In the genomic region with DNA sequence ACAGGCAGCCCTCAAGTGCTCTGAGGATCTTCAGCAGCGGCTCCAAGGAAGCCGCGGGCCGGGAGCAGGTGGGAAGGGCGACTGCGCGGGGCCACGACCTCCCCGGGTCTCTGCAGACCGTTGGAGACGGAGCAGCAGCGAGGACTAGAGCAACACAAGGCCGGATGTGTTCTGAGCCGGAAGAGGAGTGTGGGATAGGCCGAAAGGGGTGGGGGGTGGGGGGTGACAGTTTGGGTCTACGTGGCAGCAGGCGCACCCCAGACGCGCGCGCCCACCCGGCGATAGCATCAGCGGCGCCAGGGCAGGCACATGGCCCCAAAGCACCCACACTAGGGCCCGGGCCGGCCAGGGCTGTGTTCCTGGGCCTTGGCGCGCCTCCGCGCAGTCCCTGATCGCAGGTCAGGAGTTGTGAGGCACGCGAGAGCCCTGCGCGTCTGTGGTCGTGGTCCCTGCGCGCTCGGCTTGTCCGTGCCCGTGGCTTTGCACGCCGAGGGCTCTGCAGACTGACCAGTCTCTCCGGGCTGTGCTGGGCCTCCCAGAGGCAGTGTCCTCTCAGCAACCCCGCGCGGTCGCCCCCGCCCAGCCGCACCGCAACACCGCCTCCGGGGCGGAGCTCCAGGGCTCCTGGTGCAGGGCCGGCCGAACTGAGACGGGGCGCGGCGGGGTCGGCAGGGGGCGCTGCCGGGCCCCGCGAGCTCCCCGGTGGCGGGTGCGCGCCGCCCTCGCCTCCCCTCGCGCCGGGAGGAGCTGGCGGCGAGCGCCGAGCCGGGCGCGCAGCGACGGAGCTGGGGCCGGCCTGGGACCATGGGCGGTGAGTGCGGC, we compare ENCODE assay signal across 8 cellular contexts. TPM values are rescaled to one million over a fixed set of nuclear protein-coding genes. Genes with fewer than 3 reads are reported as not detected.
DNase-seq lines count a peak whose midpoint lies in the region; ATAC-seq and TF ChIP-seq lines count a peak whose summit lies in the region.

A gene with protein sequence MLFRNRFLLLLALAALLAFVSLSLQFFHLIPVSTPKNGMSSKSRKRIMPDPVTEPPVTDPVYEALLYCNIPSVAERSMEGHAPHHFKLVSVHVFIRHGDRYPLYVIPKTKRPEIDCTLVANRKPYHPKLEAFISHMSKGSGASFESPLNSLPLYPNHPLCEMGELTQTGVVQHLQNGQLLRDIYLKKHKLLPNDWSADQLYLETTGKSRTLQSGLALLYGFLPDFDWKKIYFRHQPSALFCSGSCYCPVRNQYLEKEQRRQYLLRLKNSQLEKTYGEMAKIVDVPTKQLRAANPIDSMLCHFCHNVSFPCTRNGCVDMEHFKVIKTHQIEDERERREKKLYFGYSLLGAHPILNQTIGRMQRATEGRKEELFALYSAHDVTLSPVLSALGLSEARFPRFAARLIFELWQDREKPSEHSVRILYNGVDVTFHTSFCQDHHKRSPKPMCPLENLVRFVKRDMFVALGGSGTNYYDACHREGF (plus strand): TSS at position 725 of the 822 bp plus-strand sequence. CDS start 28,351 bp downstream, outside the sequence.

- DNase-seq in NB4 (ENCODE audit: low read depth): peak; percentile 91
- peak; percentile 81 for DNase-seq in T follicular helper cell (ENCODE audit: low read depth)
- peak; percentile 93 to 97 (median 94) for DNase-seq in adrenal gland
- peak; percentile 95 for DNase-seq in left ventricle myocardium inferior
- DNase-seq in pulmonary artery endothelial cell (ENCODE audit: low read depth, low spot score): peak; percentile 20
- peak; percentile 92 to 95 for DNase-seq in uterus

- peak; percentile 89 for TF ChIP-seq POLR2A in NB4 (IDR thresholded peaks at IDR 0.05; ENCODE audit: extremely low read depth, insufficient read length)
- TF ChIP-seq POLR2A in adrenal gland (IDR thresholded peaks at IDR 0.05): peak; percentile 69 to 87
- peak; percentile 49 to 67 for TF ChIP-seq POLR2A in uterus (IDR thresholded peaks at IDR 0.05)

- TF ChIP-seq CTCF in GM12873 (IDR thresholded peaks at IDR 0.05; ENCODE audit: insufficient read depth, low read depth, low read length, missing control alignments) (peak; percentile 58), NB4 (IDR thresholded peaks at IDR 0.05; ENCODE audit: low read depth, low read length) (no peak), adrenal gland (IDR thresholded peaks at IDR 0.05) (peak in 4 of 6 experiments; percentile 16 to 93 (median 80)), left ventricle myocardium inferior (IDR thresholded peaks at IDR 0.05; ENCODE audit: borderline replicate concordance) (peak; percentile 81), uterus (IDR thresholded peaks at IDR 0.05) (peak; percentile 34 to 97 (median 88))

- H3K27me3 ChIP-seq in adrenal gland: no peaks in the 10 kb centered on the region
- no peaks in the 10 kb centered on the region for H3K27me3 ChIP-seq in left ventricle myocardium inferior (ENCODE audit: low read depth)
- H3K27me3 ChIP-seq in uterus: no peaks in the 10 kb centered on the region

- H3K4me3 ChIP-seq in NB4 (ENCODE audit: low read depth, low read length) (peak within 1 kb of the TSS; percentile 65), adrenal gland (peak within 1 kb of the TSS; percentile 33 to 79 (median 59)), left ventricle myocardium inferior (peak within 1 kb of the TSS; percentile 96), uterus (peak within 1 kb of the TSS; percentile 68 to 77)

- H3K36me3 ChIP-seq in adrenal gland (replicated peaks in 1 of 2) (no peaks in the 10 kb centered on the region), left ventricle myocardium inferior (peaks cover 6% of the 10 kb centered on the region), uterus (no peaks in the 10 kb centered on the region)

- WGBS in adrenal gland, 4 donors: 1 to 7% (median 2%) methylated on average over 15 to 87 of the region's 87 CpGs

- intact Hi-C loops in adrenal gland (cut with DNase I): loop anchor here (5.0 kb wide), 2 partner anchors 46 to 51 kb away; no protein-coding TSS in a partner anchor
- intact Hi-C loops in left ventricle myocardium inferior (cut with micrococcal nuclease): no loop called here
- intact Hi-C loops in uterus (cut with DNase I; ENCODE audit: low total_unique reads): loop anchor here (5.0 kb wide), 1 partner anchor 76 kb away; no protein-coding TSS in a partner anchor

- H3K4me1 ChIP-seq in adrenal gland (replicated peaks in 1 of 2) (peaks cover 0 to 13% of the 10 kb centered on the region in 2 donors), left ventricle myocardium inferior (peaks cover 42% of the 10 kb centered on the region), uterus (no peaks in the 10 kb centered on the region)

- H3K9me3 ChIP-seq in adrenal gland (replicated peaks in 1 of 3) (no peaks in the 10 kb centered on the region), left ventricle myocardium inferior (replicated peaks) (no peaks in the 10 kb centered on the region), uterus (no peaks in the 10 kb centered on the region)

- H3K27ac ChIP-seq in adrenal gland: peak within 1 kb of the TSS in 4 of 5 donors; percentile 45 to 91 (median 70)
- peak within 1 kb of the TSS; percentile 96 for H3K27ac ChIP-seq in left ventricle myocardium inferior (replicated peaks)
- peak within 1 kb of the TSS; percentile 81 to 92 for H3K27ac ChIP-seq in uterus

- peak; percentile 96 for ATAC-seq in HG02588 (IDR thresholded peaks at IDR 0.05; ENCODE audit: unreplicated experiment)

RNA-seq across cellular contexts. Expression of the gene that starts here (rescaled TPM):
- total RNA-seq in adrenal gland (10 to 100 TPM in 2 of 8 donors, 1 to 10 TPM in 6; 5.5 to 22.7 (median 9.1) TPM), left ventricle myocardium inferior (25.6 TPM), pulmonary artery endothelial cell (0.85 and 2.1 TPM in 2 replicates), uterus (10 to 100 TPM; 18.5 to 29.7 (median 26.4) TPM)
- polyA plus RNA-seq in adrenal gland: 1 to 10 TPM; 6.3 to 7.5 (median 6.6) TPM

Comparison
In these comparisons a context has a peak if more than half of its experiments do, and no peak if none do; other contexts are left out.
1. Peak in every context shown above with its lines: DNase-seq, ATAC-seq, H3K4me3 ChIP-seq and H3K27ac ChIP-seq.
2. DNase-seq: peak in every context shown above with its lines; median percentile 95 in left ventricle myocardium inferior; 94 in adrenal gland; 94 in uterus; 91 in NB4; 81 in T follicular helper cell; 20 in pulmonary artery endothelial cell.